ENCODE assay signal across 8 cellular contexts in genomic region chr17:37358830-37359681, GRCh38. TPM values are rescaled to one million over a fixed set of nuclear protein-coding genes. Genes with fewer than 3 reads are reported as not detected.
DNase-seq lines count a peak whose midpoint lies in the region; ATAC-seq and TF ChIP-seq lines count a peak whose summit lies in the region.

No MANE protein-coding gene starts in this region.

- H3K27me3 ChIP-seq in DOHH2 (ENCODE audit: control insufficient read depth, low read length) (no peaks in the 10 kb centered on the region), Peyer's patch (no peaks in the 10 kb centered on the region), fibroblast of lung (ENCODE audit: control insufficient read depth, insufficient read depth, low read length) (no peaks in the 10 kb centered on the region)

- no peaks in the 10 kb centered on the region for H3K9me2 ChIP-seq in DOHH2 (replicated peaks; ENCODE audit: control insufficient read depth, low read length)

- peak overlapping the region; percentile 16 for H2AFZ ChIP-seq in fibroblast of lung (ENCODE audit: low read length)

- H3K9ac ChIP-seq in fibroblast of lung (ENCODE audit: insufficient read depth, low read length), result peak overlapping the region; percentile 76

- peak overlapping the region; percentile 98 for H3K4me3 Mint-ChIP-seq in activated T-helper 1 cell treated with anti-CD3 and anti-CD28 coated beads, Interleukin-12 subunit alpha, Interleukin-12 subunit beta, Interleukin-2, Interleukin-4 antibody, amounts not matched to agents 30 ng/mL and 10 ng/mL and 1 ng/mL, durations not matched to agents 14 hours and 24 hours and 36 hours
- peak overlapping the region; percentile 77 to 94 (median 88) for H3K4me3 Mint-ChIP-seq in naive thymus-derived CD8-positive, alpha-beta T cell
- peak overlapping the region; percentile 87 to 94 for H3K4me3 Mint-ChIP-seq in stimulated activated naive B cell treated with anti-CD40 and anti-IgM and Interleukin-4, amounts not matched to agents 10 μg/mL and 1 μg/mL and 100 μg/mL, for 72 hours

- H3K4me2 ChIP-seq in DOHH2 (ENCODE audit: low read length), result peak overlapping the region; percentile 94
- peak overlapping the region; percentile 97 for H3K4me2 ChIP-seq in fibroblast of lung (ENCODE audit: extremely low read depth, insufficient read depth, low read length)

- intact Hi-C loops in activated T-helper 1 cell treated with anti-CD3 and anti-CD28 coated beads, Interleukin-12 subunit alpha, Interleukin-12 subunit beta, Interleukin-2, Interleukin-4 antibody, amounts not matched to agents 30 ng/mL and 10 ng/mL and 1 ng/mL, durations not matched to agents 14 hours and 24 hours and 36 hours (cut with micrococcal nuclease), result loop anchor here (1.0 to 10.0 kb wide), 7 partner anchors 14 to 1386 kb away; partner anchors contain the start of genes ACACA, DUSP14, PCGF2 and SOCS7

- ATAC-seq in GM21737 (IDR thresholded peaks at IDR 0.05; ENCODE audit: unreplicated experiment), result peak; percentile 91
- peak; percentile 93 to 96 for ATAC-seq in naive thymus-derived CD8-positive, alpha-beta T cell
- peak; percentile 95 to 96 for ATAC-seq in stimulated activated naive B cell treated with anti-CD40 and anti-IgM and Interleukin-4, amounts not matched to agents 10 μg/mL and 1 μg/mL and 100 μg/mL, for 72 hours (replicated peaks)

- H3K9me3 ChIP-seq in DOHH2 (ENCODE audit: control insufficient read depth, insufficient read depth, low read length) (no peaks in the 10 kb centered on the region), Peyer's patch (no peaks in the 10 kb centered on the region), fibroblast of lung (ENCODE audit: control insufficient read depth, insufficient read depth, low read depth, low read length) (no peaks in the 10 kb centered on the region)

- H3K79me2 ChIP-seq in DOHH2 (ENCODE audit: control insufficient read depth, low read length), result peaks cover 51% of the 10 kb centered on the region
- H3K79me2 ChIP-seq in fibroblast of lung (ENCODE audit: control insufficient read depth, insufficient read depth, low read length), result peaks cover 39% of the 10 kb centered on the region

- POLR2A ChIA-PET in naive thymus-derived CD8-positive, alpha-beta T cell (lab: Charles Lee), result interaction anchor here (0.6 to 1.0 kb wide), 5 partner anchors 11 to 485 kb away, joined by 3 to 6 read pairs (median 3); partner anchors contain the start of gene SYNRG

- H4K20me1 ChIP-seq in DOHH2 (ENCODE audit: control insufficient read depth, insufficient read depth, low read depth, low read length), result peaks cover 11% of the 10 kb centered on the region; the same call in 1 of the 2 replicates
- H4K20me1 ChIP-seq in fibroblast of lung (ENCODE audit: control insufficient read depth, extremely low read depth, insufficient read depth, low read length), result no peaks in the 10 kb centered on the region

- peaks cover 7% of the 10 kb centered on the region; the same call in 1 of the 2 replicates for H3F3A ChIP-seq in DOHH2 (ENCODE audit: control insufficient read depth, insufficient read depth)

- H3K9me3 Mint-ChIP-seq in activated T-helper 1 cell treated with anti-CD3 and anti-CD28 coated beads, Interleukin-12 subunit alpha, Interleukin-12 subunit beta, Interleukin-2, Interleukin-4 antibody, amounts not matched to agents 30 ng/mL and 10 ng/mL and 1 ng/mL, durations not matched to agents 14 hours and 24 hours and 36 hours, result no peaks in the 10 kb centered on the region
- H3K9me3 Mint-ChIP-seq in naive thymus-derived CD8-positive, alpha-beta T cell, result no peaks in the 10 kb centered on the region
- no peaks in the 10 kb centered on the region for H3K9me3 Mint-ChIP-seq in stimulated activated naive B cell treated with anti-CD40 and anti-IgM and Interleukin-4, amounts not matched to agents 10 μg/mL and 1 μg/mL and 100 μg/mL, for 72 hours

- peaks cover 17% of the 10 kb centered on the region for H3K36me3 Mint-ChIP-seq in activated T-helper 1 cell treated with anti-CD3 and anti-CD28 coated beads, Interleukin-12 subunit alpha, Interleukin-12 subunit beta, Interleukin-2, Interleukin-4 antibody, amounts not matched to agents 30 ng/mL and 10 ng/mL and 1 ng/mL, durations not matched to agents 14 hours and 24 hours and 36 hours (ENCODE audit: low read depth)
- peaks cover 0 to 2% (median 0%) of the 10 kb centered on the region in 3 donors for H3K36me3 Mint-ChIP-seq in naive thymus-derived CD8-positive, alpha-beta T cell
- H3K36me3 Mint-ChIP-seq in stimulated activated naive B cell treated with anti-CD40 and anti-IgM and Interleukin-4, amounts not matched to agents 10 μg/mL and 1 μg/mL and 100 μg/mL, for 72 hours, result peaks cover 2 to 3% of the 10 kb centered on the region in 2 donors

- peaks cover 32% of the 10 kb centered on the region for H3K4me1 Mint-ChIP-seq in activated T-helper 1 cell treated with anti-CD3 and anti-CD28 coated beads, Interleukin-12 subunit alpha, Interleukin-12 subunit beta, Interleukin-2, Interleukin-4 antibody, amounts not matched to agents 30 ng/mL and 10 ng/mL and 1 ng/mL, durations not matched to agents 14 hours and 24 hours and 36 hours (ENCODE audit: low read depth)
- peaks cover 9 to 25% (median 20%) of the 10 kb centered on the region in 4 donors for H3K4me1 Mint-ChIP-seq in naive thymus-derived CD8-positive, alpha-beta T cell
- peaks cover 11 to 23% of the 10 kb centered on the region in 2 donors for H3K4me1 Mint-ChIP-seq in stimulated activated naive B cell treated with anti-CD40 and anti-IgM and Interleukin-4, amounts not matched to agents 10 μg/mL and 1 μg/mL and 100 μg/mL, for 72 hours

- TF ChIP-seq POLR2A in Peyer's patch (IDR thresholded peaks at IDR 0.05), result peak; percentile 5 to 51

- no peaks in the 10 kb centered on the region for H3K27me3 Mint-ChIP-seq in activated T-helper 1 cell treated with anti-CD3 and anti-CD28 coated beads, Interleukin-12 subunit alpha, Interleukin-12 subunit beta, Interleukin-2, Interleukin-4 antibody, amounts not matched to agents 30 ng/mL and 10 ng/mL and 1 ng/mL, durations not matched to agents 14 hours and 24 hours and 36 hours (ENCODE audit: insufficient read depth)
- no peaks in the 10 kb centered on the region for H3K27me3 Mint-ChIP-seq in naive thymus-derived CD8-positive, alpha-beta T cell
- H3K27me3 Mint-ChIP-seq in stimulated activated naive B cell treated with anti-CD40 and anti-IgM and Interleukin-4, amounts not matched to agents 10 μg/mL and 1 μg/mL and 100 μg/mL, for 72 hours, result no peaks in the 10 kb centered on the region

- TF ChIP-seq CTCF in DOHH2 (IDR thresholded peaks at IDR 0.05; ENCODE audit: low read depth, low read length, poor library complexity, severe bottlenecking), result no peak
- peak; percentile 10 to 58 (median 50) for TF ChIP-seq CTCF in Peyer's patch (IDR thresholded peaks at IDR 0.05)
- TF ChIP-seq CTCF in fibroblast of lung (conservative IDR thresholded peaks at IDR 0.05 in 1 of 2, IDR thresholded peaks at IDR 0.05 in 1 of 2; ENCODE audit: low read depth in 1 of 2, low read length in 2 of 2), result peak in 1 of 2 donors; percentile 22

- H3K36me3 ChIP-seq in DOHH2 (ENCODE audit: control insufficient read depth, low read length), result peaks cover 31% of the 10 kb centered on the region
- no peaks in the 10 kb centered on the region for H3K36me3 ChIP-seq in Peyer's patch
- no peaks in the 10 kb centered on the region for H3K36me3 ChIP-seq in fibroblast of lung (ENCODE audit: control insufficient read depth, insufficient read depth, low read length)

- peak overlapping the region; percentile 94 for H3K4me3 ChIP-seq in DOHH2 (ENCODE audit: low read length)
- H3K4me3 ChIP-seq in Peyer's patch, result peak overlapping the region; percentile 56 to 95 (median 78)
- peak overlapping the region; percentile 91 to 98 (median 94) for H3K4me3 ChIP-seq in fibroblast of lung (replicated peaks in 1 of 4; ENCODE audit: control extremely low read depth in 1 of 4, insufficient read depth in 1 of 4, low read depth in 3 of 4, low read length in 4 of 4)

- H3K27ac ChIP-seq in DOHH2 (ENCODE audit: low read depth, low read length), result peak overlapping the region; percentile 79
- peak overlapping the region; percentile 62 to 84 (median 79) for H3K27ac ChIP-seq in Peyer's patch
- peak overlapping the region; percentile 81 for H3K27ac ChIP-seq in fibroblast of lung (ENCODE audit: insufficient read depth, low read length)

- peak overlapping the region; percentile 92 for H3K27ac Mint-ChIP-seq in activated T-helper 1 cell treated with anti-CD3 and anti-CD28 coated beads, Interleukin-12 subunit alpha, Interleukin-12 subunit beta, Interleukin-2, Interleukin-4 antibody, amounts not matched to agents 30 ng/mL and 10 ng/mL and 1 ng/mL, durations not matched to agents 14 hours and 24 hours and 36 hours
- peak overlapping the region in 8 of 10 donors; percentile 86 to 95 (median 93) for H3K27ac Mint-ChIP-seq in naive thymus-derived CD8-positive, alpha-beta T cell
- peak overlapping the region; percentile 91 for H3K27ac Mint-ChIP-seq in stimulated activated naive B cell treated with anti-CD40 and anti-IgM and Interleukin-4, amounts not matched to agents 10 μg/mL and 1 μg/mL and 100 μg/mL, for 72 hours

- DNase-seq in KG1 (lab: John Stamatoyannopoulos, UW), result peak; percentile 86
- peak; percentile 92 to 97 (median 96) for DNase-seq in Peyer's patch
- DNase-seq in activated T-helper 1 cell treated with anti-CD3 and anti-CD28 coated beads, Interleukin-12 subunit alpha, Interleukin-12 subunit beta, Interleukin-2, Interleukin-4 antibody, amounts not matched to agents 30 ng/mL and 10 ng/mL and 1 ng/mL, durations not matched to agents 14 hours and 24 hours and 36 hours (ENCODE audit: low spot score), result peak; percentile 90
- peak; percentile 89 to 95 for DNase-seq in fibroblast of lung (ENCODE audit: low read depth in 2 of 2)
- peak; percentile 83 to 94 (median 90) for DNase-seq in naive thymus-derived CD8-positive, alpha-beta T cell
- DNase-seq in stimulated activated naive B cell treated with anti-CD40 and anti-IgM and Interleukin-4, amounts not matched to agents 10 μg/mL and 1 μg/mL and 100 μg/mL, for 72 hours, result peak; percentile 95

- peaks cover 27% of the 10 kb centered on the region for H3K4me1 ChIP-seq in DOHH2 (ENCODE audit: control insufficient read depth, low read length)
- H3K4me1 ChIP-seq in Peyer's patch, result peaks cover 0 to 24% (median 0%) of the 10 kb centered on the region in 4 donors
- peaks cover 10% of the 10 kb centered on the region for H3K4me1 ChIP-seq in fibroblast of lung (ENCODE audit: control insufficient read depth, extremely low read depth, insufficient read depth, low read length)

RNA-seq across cellular contexts. Expression of gene C17orf78, which starts 16.7 kb away (rescaled TPM):
- total RNA-seq in Peyer's patch (100 to 1,000 TPM in 1 of 4 donors, 10 to 100 TPM in 2, 1 to 10 TPM in 1; 5.0 to 105 (median 73.9) TPM), fibroblast of lung (not detected in 2 replicates)
- total RNA-seq in activated T-helper 1 cell treated with anti-CD3 and anti-CD28 coated beads, Interleukin-12 subunit alpha, Interleukin-12 subunit beta, Interleukin-2, Interleukin-4 antibody, amounts not matched to agents 30 ng/mL and 10 ng/mL and 1 ng/mL, durations not matched to agents 14 hours and 24 hours and 36 hours, result not detected in 2 replicates
- not detected in 2 replicates for polyA plus RNA-seq in fibroblast of lung
- not detected in 2 replicates for polyA plus RNA-seq in fibroblast of lung (2012)
- not detected in 2 replicates for polyA minus RNA-seq in fibroblast of lung (ENCODE audit: low replicate concordance)
- not detected for total RNA-seq in naive thymus-derived CD8-positive, alpha-beta T cell
- not detected for polyA plus RNA-seq in naive thymus-derived CD8-positive, alpha-beta T cell

RNA-seq across cellular contexts. Expression of gene ACACA, which starts 47.6 kb away (rescaled TPM):
- total RNA-seq in Peyer's patch, result 10 to 100 TPM; 31.7 to 71.7 (median 43.0) TPM
- total RNA-seq in activated T-helper 1 cell treated with anti-CD3 and anti-CD28 coated beads, Interleukin-12 subunit alpha, Interleukin-12 subunit beta, Interleukin-2, Interleukin-4 antibody, amounts not matched to agents 30 ng/mL and 10 ng/mL and 1 ng/mL, durations not matched to agents 14 hours and 24 hours and 36 hours, result 110 and 122 TPM in 2 replicates
- 72.9 and 123 TPM in 2 replicates for total RNA-seq in fibroblast of lung
- polyA plus RNA-seq in fibroblast of lung, result 45.2 and 54.1 TPM in 2 replicates
- polyA plus RNA-seq in fibroblast of lung (2012), result 48.0 and 51.9 TPM in 2 replicates
- 160 and 273 TPM in 2 replicates for polyA minus RNA-seq in fibroblast of lung (ENCODE audit: low replicate concordance)
- total RNA-seq in naive thymus-derived CD8-positive, alpha-beta T cell, result 10 to 100 TPM; 11.8 to 15.2 TPM
- polyA plus RNA-seq in naive thymus-derived CD8-positive, alpha-beta T cell, result 1 to 10 TPM; 5.7 to 9.0 (median 7.4) TPM

RNA-seq across cellular contexts. Expression of gene TADA2A, which starts 47.6 kb away (rescaled TPM):
- total RNA-seq in Peyer's patch (10 to 100 TPM; 25.7 to 80.9 (median 43.2) TPM), fibroblast of lung (19.8 and 23.9 TPM in 2 replicates)
- total RNA-seq in activated T-helper 1 cell treated with anti-CD3 and anti-CD28 coated beads, Interleukin-12 subunit alpha, Interleukin-12 subunit beta, Interleukin-2, Interleukin-4 antibody, amounts not matched to agents 30 ng/mL and 10 ng/mL and 1 ng/mL, durations not matched to agents 14 hours and 24 hours and 36 hours, result 39.7 and 41.9 TPM in 2 replicates
- polyA plus RNA-seq in fibroblast of lung, result 18.7 and 19.3 TPM in 2 replicates
- 13.0 and 14.8 TPM in 2 replicates for polyA plus RNA-seq in fibroblast of lung (2012)
- 13.9 and 30.0 TPM in 2 replicates for polyA minus RNA-seq in fibroblast of lung (ENCODE audit: low replicate concordance)
- total RNA-seq in naive thymus-derived CD8-positive, alpha-beta T cell, result 10 to 100 TPM; 28.4 to 32.4 TPM
- polyA plus RNA-seq in naive thymus-derived CD8-positive, alpha-beta T cell, result 10 to 100 TPM in 2 of 3 donors, 1 to 10 TPM in 1; 6.9 to 17.4 (median 11.6) TPM

Comparison
In these comparisons a context has a peak if more than half of its experiments do, and no peak if none do; other contexts are left out.
1. Peak in every context shown above with its lines: DNase-seq, ATAC-seq, H3K4me3 ChIP-seq and H3K27ac ChIP-seq.